ENCODE assay signal across 2 cellular contexts in genomic region chr11:12771875-12772274, GRCh38.
TF ChIP-seq lines count a peak whose summit lies in the region.

No MANE protein-coding gene starts in this region.

TF ChIP-seq in A549, 52 proteins besides CTCF, POLR2A, EP300 and RAD21 (continued from another document):
- TF ChIP-seq BCL3 (IDR thresholded peaks at IDR 0.05) = no peak
- no peak for TF ChIP-seq ZC3H11A (IDR thresholded peaks at IDR 0.05)
- TF ChIP-seq CEBPB (IDR thresholded peaks at IDR 0.05) = no peak
- TF ChIP-seq EHMT2 (IDR thresholded peaks at IDR 0.05; ENCODE audit: low read depth) = no peak

TF ChIP-seq in SK-N-SH, 30 proteins besides CTCF, POLR2A, EP300 and RAD21 (continued from another document):
- no peak for TF ChIP-seq FOXJ3 (CRISPR knock-in tag; IDR thresholded peaks at IDR 0.05)
- TF ChIP-seq POLR2AphosphoS5 (IDR thresholded peaks at IDR 0.05; ENCODE audit: low read depth, low read length) = no peak
